In the genomic region with DNA sequence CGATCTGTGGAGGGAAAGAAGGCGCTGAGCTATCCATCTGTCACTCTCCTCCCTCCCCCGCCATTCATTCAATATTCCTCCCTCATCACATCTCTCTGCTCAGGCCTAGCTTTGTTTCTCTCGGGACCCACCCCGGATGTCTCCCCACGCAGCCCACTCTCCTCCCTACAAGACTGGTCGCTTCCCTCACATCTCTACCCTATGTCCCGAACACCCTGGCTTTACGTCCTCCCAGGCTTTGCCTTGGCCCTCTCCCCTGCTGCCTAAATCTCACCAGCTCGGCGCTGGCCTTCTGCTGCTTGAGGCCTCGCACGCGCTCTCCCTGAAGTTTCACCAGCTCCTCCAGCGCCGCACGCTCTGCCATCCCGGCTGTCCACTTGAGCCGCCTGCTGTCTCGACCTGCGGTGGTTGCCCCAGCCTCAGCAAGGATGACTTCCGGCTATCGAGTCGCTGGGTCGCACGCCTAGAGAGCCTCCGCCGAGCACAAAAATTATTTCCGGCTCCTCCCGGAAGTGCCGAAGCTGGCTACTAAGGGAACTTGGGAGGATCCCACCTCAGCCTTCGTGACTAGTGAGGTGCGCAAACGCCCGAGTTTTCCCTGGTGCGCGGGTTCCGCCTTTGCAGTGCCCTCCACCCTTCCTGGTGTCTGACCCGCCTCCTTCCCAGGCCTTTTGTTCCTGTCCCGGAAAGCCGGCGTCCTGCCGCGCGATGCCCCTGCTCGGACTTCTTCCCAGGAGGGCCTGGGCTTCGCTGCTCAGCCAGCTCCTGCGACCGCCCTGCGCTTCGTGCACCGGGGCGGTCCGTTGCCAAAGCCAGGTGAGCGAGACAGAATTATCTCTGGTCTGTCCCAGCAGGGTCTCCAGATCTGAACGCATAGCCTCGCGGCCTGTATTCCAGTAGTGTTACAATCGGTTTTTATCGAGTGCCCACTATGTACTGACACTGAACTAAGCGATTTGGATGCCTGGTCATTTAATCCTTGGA, we compare ENCODE assay signal across 8 cellular contexts. TPM values are rescaled to one million over a fixed set of nuclear protein-coding genes. Genes with fewer than 3 reads are reported as not detected.
DNase-seq lines count a peak whose midpoint lies in the region; ATAC-seq and TF ChIP-seq lines count a peak whose summit lies in the region.

A gene with protein sequence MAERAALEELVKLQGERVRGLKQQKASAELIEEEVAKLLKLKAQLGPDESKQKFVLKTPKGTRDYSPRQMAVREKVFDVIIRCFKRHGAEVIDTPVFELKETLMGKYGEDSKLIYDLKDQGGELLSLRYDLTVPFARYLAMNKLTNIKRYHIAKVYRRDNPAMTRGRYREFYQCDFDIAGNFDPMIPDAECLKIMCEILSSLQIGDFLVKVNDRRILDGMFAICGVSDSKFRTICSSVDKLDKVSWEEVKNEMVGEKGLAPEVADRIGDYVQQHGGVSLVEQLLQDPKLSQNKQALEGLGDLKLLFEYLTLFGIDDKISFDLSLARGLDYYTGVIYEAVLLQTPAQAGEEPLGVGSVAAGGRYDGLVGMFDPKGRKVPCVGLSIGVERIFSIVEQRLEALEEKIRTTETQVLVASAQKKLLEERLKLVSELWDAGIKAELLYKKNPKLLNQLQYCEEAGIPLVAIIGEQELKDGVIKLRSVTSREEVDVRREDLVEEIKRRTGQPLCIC (minus strand): TSS at position 430 of the 984 bp plus-strand sequence. CDS start 66 bp downstream, at position 364.
A gene with protein sequence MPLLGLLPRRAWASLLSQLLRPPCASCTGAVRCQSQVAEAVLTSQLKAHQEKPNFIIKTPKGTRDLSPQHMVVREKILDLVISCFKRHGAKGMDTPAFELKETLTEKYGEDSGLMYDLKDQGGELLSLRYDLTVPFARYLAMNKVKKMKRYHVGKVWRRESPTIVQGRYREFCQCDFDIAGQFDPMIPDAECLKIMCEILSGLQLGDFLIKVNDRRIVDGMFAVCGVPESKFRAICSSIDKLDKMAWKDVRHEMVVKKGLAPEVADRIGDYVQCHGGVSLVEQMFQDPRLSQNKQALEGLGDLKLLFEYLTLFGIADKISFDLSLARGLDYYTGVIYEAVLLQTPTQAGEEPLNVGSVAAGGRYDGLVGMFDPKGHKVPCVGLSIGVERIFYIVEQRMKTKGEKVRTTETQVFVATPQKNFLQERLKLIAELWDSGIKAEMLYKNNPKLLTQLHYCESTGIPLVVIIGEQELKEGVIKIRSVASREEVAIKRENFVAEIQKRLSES (plus strand): TSS at position 515 of the 984 bp plus-strand sequence. CDS start 194 bp downstream, at position 709.

- in situ Hi-C loops in Panc1 (cut with HindIII; ENCODE audit: low pct_unique_long_range_greater_than_20kb, low sequenced_read_pairs): no loop called here

- H3K9ac ChIP-seq in muscle layer of colon (ENCODE audit: low read length): peak within 1 kb of the TSS; percentile 86

- H3K27ac ChIP-seq in Panc1 (ENCODE audit: low read length): peak within 1 kb of the TSS; percentile 94
- H3K27ac ChIP-seq in muscle layer of colon (ENCODE audit: low read depth, low read length): peak within 1 kb of the TSS; percentile 90

- POLR2A ChIA-PET in Panc1 (lab: Charles Lee): interaction anchor here (0.6 to 1.0 kb wide), 4 partner anchors 7 to 20 kb away, joined by 3 to 4 read pairs (median 3); no protein-coding TSS in a partner anchor

- peak; percentile 98 for ATAC-seq in GM21619 (IDR thresholded peaks at IDR 0.05; ENCODE audit: unreplicated experiment)
- peak; percentile 99 for ATAC-seq in Panc1
- ATAC-seq in esophagus mucosa: peak; percentile 97

- no TSS peak for BruUV-seq in Panc1 (replicated peaks; lab: Mats Ljungman, UMichigan)

- DNase-seq in DMS153 treated with DMSO at 0.1 percent for 48 hours (lab: John Stamatoyannopoulos, UW; ENCODE audit: unreplicated experiment): peak; percentile 24
- DNase-seq in Jurkat, Clone E6-1 (ENCODE audit: low read depth, low spot score): peak; percentile 86
- peak; percentile 80 for DNase-seq in Panc1 (ENCODE audit: low read depth, low spot score)
- DNase-seq in activated T-cell treated with anti-CD3 and anti-CD28 coated beads, Interleukin-2, amount 50 U/mL, for 48 hours: peak; percentile 87 to 91
- peak; percentile 68 for DNase-seq in stimulated activated CD8-positive, alpha-beta memory T cell treated with anti-CD3 and anti-CD28 coated beads, Interleukin-7, amount 100 ng/mL, for 24 hours (ENCODE audit: low read depth)

- peak within 1 kb of the TSS; percentile 94 for H3K4me3 ChIP-seq in Jurkat, Clone E6-1 (ENCODE audit: low read length)
- H3K4me3 ChIP-seq in Panc1 (ENCODE audit: low read depth in 2 of 2, low read length in 2 of 2): peak within 1 kb of the TSS; percentile 86 to 98
- H3K4me3 ChIP-seq in muscle layer of colon (ENCODE audit: low read depth in 1 of 2, low read length in 2 of 2): peak within 1 kb of the TSS; percentile 84 to 91

- intact Hi-C loops in Panc1 (cut with micrococcal nuclease; ENCODE audit: unreplicated experiment): no loop called here

- TF ChIP-seq CTCF in Panc1 (IDR thresholded peaks at IDR 0.05): no peak

- peaks cover 3% of the 10 kb centered on the region for H3K4me1 ChIP-seq in Panc1 (ENCODE audit: control insufficient read depth, insufficient read depth, low read length)
- peaks cover 25% of the 10 kb centered on the region for H3K4me1 ChIP-seq in muscle layer of colon (ENCODE audit: insufficient read depth, low read length)

- H3K27me3 ChIP-seq in Panc1 (ENCODE audit: control insufficient read depth, insufficient read depth, low read length): no peaks in the 10 kb centered on the region
- H3K27me3 ChIP-seq in muscle layer of colon (ENCODE audit: control insufficient read depth in 1 of 2, insufficient read depth in 2 of 2, low read length in 2 of 2): no peaks in the 10 kb centered on the region

- CTCF ChIA-PET in Panc1 (lab: Charles Lee): interaction anchor here (0.6 kb wide), 1 partner anchor 9 kb away, joined by 3 read pairs; a partner anchor contains a TSS

- H3K9me3 ChIP-seq in Panc1 (ENCODE audit: control insufficient read depth, insufficient read depth, low read depth, low read length) (no peaks in the 10 kb centered on the region), muscle layer of colon (ENCODE audit: low read length) (no peaks in the 10 kb centered on the region)

- H3K36me3 ChIP-seq in Panc1 (ENCODE audit: control insufficient read depth, insufficient read depth, low read length) (peaks cover 40% of the 10 kb centered on the region), muscle layer of colon (ENCODE audit: insufficient read depth, low read length) (peaks cover 44% of the 10 kb centered on the region)

RNA-seq across cellular contexts. Expression of the first gene that starts in this region (rescaled TPM):
- 86.2 TPM for polyA plus RNA-seq in Jurkat, Clone E6-1 (2012; ENCODE audit: insufficient read depth, insufficient read length)
- total RNA-seq in Panc1 (2021; ENCODE audit: unreplicated experiment): 76.4 TPM
- 81.5 TPM for polyA plus RNA-seq in Panc1 (2012; ENCODE audit: insufficient read length)
- 43.0 TPM for total RNA-seq in esophagus mucosa

RNA-seq across cellular contexts. Expression of the second gene that starts in this region (rescaled TPM):
- polyA plus RNA-seq in Jurkat, Clone E6-1 (2012; ENCODE audit: insufficient read depth, insufficient read length): 35.4 TPM
- 44.1 TPM for total RNA-seq in Panc1 (2021; ENCODE audit: unreplicated experiment)
- polyA plus RNA-seq in Panc1 (2012; ENCODE audit: insufficient read length): 35.9 TPM
- 14.0 TPM for total RNA-seq in esophagus mucosa

Comparison
In these comparisons a context has a peak if more than half of its experiments do, and no peak if none do; other contexts are left out.
1. Peak in every context shown above with its lines: DNase-seq, ATAC-seq, H3K4me3 ChIP-seq and H3K27ac ChIP-seq.
2. DNase-seq: peak in every context shown above with its lines; median percentile 89 in activated T-cell treated with anti-CD3 and anti-CD28 coated beads, Interleukin-2, amount 50 U/mL, for 48 hours; 86 in Jurkat, Clone E6-1; 80 in Panc1; 68 in stimulated activated CD8-positive, alpha-beta memory T cell treated with anti-CD3 and anti-CD28 coated beads, Interleukin-7, amount 100 ng/mL, for 24 hours; 24 in DMS153 treated with DMSO at 0.1 percent for 48 hours.